In genomic region chr9:98121096-98121495, GRCh38 we compare ENCODE assay signal across 11 cellular contexts. TPM values are rescaled to one million over a fixed set of nuclear protein-coding genes. Genes with fewer than 3 reads are reported as not detected.
DNase-seq lines count a peak whose midpoint lies in the region; ATAC-seq and TF ChIP-seq lines count a peak whose summit lies in the region.
"Had no signal": no experiment of that assay in that cellular context is flagged by ENCODE, and none has a peak within 500 bp of the region (broad histone marks: within the 10 kb centered on the region; RNA-seq: fewer than 3 reads in every experiment).

No MANE protein-coding gene starts in this region.

- peak overlapping the region; percentile 97 for H3K4me3 Mint-ChIP-seq in T-helper 17 cell

- H3K27ac Mint-ChIP-seq in T-helper 17 cell = peak overlapping the region; percentile 97

- peak; percentile 64 for TF ChIP-seq CTCF in 22Rv1 (IDR thresholded peaks at IDR 0.05)

- H3K27ac ChIP-seq in 22Rv1 = peak overlapping the region; percentile 90

- H3K4me1 Mint-ChIP-seq in T-helper 17 cell = peaks cover 35% of the 10 kb centered on the region

- peak; percentile 15 for ATAC-seq in T-helper 17 cell
- ATAC-seq in GM21529 (IDR thresholded peaks at IDR 0.05; ENCODE audit: unreplicated experiment) = no peak
- ATAC-seq: activated CD8-positive, alpha-beta memory T cell treated with anti-CD3 and anti-CD28 coated beads, Interleukin-2, amount 10 ng/mL, durations not matched to agents 7 days and 5 days had no signal

- DNase-seq in EL (peak; percentile 11), T-helper 17 cell (no peak), glomerular visceral epithelial cell (ENCODE audit: extremely low spot score) (peak; percentile 52), NCI-H526 treated with DMSO at 0.1 percent for 48 hours (lab: John Stamatoyannopoulos, UW) (no peak), HuH-7 (ENCODE audit: low spot score) (no peak)
- no peak for DNase-seq in stimulated activated CD4-positive, alpha-beta T cell treated with anti-CD3 and anti-CD28 coated beads, Interleukin-4, amount 100 ng/mL, for 4 hours
- DNase-seq: activated CD8-positive, alpha-beta memory T cell treated with anti-CD3 and anti-CD28 coated beads, Interleukin-2, amount 10 ng/mL, durations not matched to agents 7 days and 5 days; NK-92 treated with Interleukin-12 subunit alpha and Interleukin-12 subunit beta, amount 100 ng/mL, for 24 hours; stimulated activated CD4-positive, alpha-beta T cell treated with anti-CD3 and anti-CD28 coated beads, Interleukin-4, amount 100 ng/mL, for 1 hour had no signal

- no peaks in the 10 kb centered on the region for H3K27me3 Mint-ChIP-seq in T-helper 17 cell
- H3K27me3 Mint-ChIP-seq: activated CD8-positive, alpha-beta memory T cell treated with anti-CD3 and anti-CD28 coated beads, Interleukin-2, amount 10 ng/mL, durations not matched to agents 7 days and 5 days had no signal

- H3K9me3 ChIP-seq in T-helper 17 cell (ENCODE audit: control insufficient read depth, low read length, poor library complexity, severe bottlenecking) = no peaks in the 10 kb centered on the region

- peaks cover 2% of the 10 kb centered on the region for H3K36me3 Mint-ChIP-seq in T-helper 17 cell (ENCODE audit: low read depth)

RNA-seq across cellular contexts. Expression of gene TRIM14, which starts 2.1 kb away (rescaled TPM):
- total RNA-seq in T-helper 17 cell = 10 to 100 TPM; 63.8 to 64.6 TPM

Comparison
In these comparisons a context has a peak if more than half of its experiments do, and no peak if none do; other contexts are left out.
1. DNase-seq: peak in EL (single experiment) and glomerular visceral epithelial cell (single experiment); none in T-helper 17 cell (0 of 3), stimulated activated CD4-positive, alpha-beta T cell treated with anti-CD3 and anti-CD28 coated beads, Interleukin-4, amount 100 ng/mL, for 4 hours (0 of 2), NCI-H526 treated with DMSO at 0.1 percent for 48 hours (single experiment) and HuH-7 (single experiment).